1 cellular context compared by ENCODE assay signal in genomic region chr10:87656431-87657072, GRCh38.
TF ChIP-seq lines count a peak whose summit lies in the region.

No MANE protein-coding gene starts in this region.

TF ChIP-seq in GM23338, 12 proteins besides CTCF, POLR2A, EP300 and RAD21:
- 0 out of 2 replicates have a peak, but pooled peaks have one; percentile 27 for TF ChIP-seq ZNF462 (CRISPR knock-in tag; IDR thresholded peaks at IDR 0.05)
- TF ChIP-seq, protein P1, sequence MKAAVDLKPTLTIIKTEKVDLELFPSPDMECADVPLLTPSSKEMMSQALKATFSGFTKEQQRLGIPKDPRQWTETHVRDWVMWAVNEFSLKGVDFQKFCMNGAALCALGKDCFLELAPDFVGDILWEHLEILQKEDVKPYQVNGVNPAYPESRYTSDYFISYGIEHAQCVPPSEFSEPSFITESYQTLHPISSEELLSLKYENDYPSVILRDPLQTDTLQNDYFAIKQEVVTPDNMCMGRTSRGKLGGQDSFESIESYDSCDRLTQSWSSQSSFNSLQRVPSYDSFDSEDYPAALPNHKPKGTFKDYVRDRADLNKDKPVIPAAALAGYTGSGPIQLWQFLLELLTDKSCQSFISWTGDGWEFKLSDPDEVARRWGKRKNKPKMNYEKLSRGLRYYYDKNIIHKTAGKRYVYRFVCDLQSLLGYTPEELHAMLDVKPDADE (IDR thresholded peaks at IDR 0.05): no peak
